19 cellular contexts compared by ENCODE assay signal in the genomic region with DNA sequence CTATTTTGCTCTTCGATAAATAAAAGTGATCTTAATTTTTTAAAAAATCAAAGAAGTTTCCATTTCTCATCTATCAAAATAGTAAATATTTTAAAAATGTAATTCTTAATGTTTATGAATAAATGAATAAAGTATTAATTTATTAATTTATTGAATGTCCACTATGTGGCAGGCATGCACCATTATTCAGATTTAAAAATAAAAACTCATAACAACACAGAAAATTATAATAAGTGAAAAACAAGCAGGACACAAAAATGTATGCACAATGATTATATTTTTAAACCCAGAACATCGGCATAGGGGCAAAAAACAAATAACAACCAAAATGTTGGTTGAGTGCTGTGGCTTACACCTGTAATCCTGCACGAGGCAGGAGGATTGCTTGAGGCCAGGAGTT. TPM values are rescaled to one million over a fixed set of nuclear protein-coding genes. Genes with fewer than 3 reads are reported as not detected.
DNase-seq lines count a peak whose midpoint lies in the region; ATAC-seq, FAIRE-seq and TF ChIP-seq lines count a peak whose summit lies in the region.
"Had no signal": no experiment of that assay in that cellular context is flagged by ENCODE, and none has a peak within 500 bp of the region (broad histone marks: within the 10 kb centered on the region; RNA-seq: fewer than 3 reads in every experiment).

No MANE protein-coding gene starts in this region.

- no peaks in the 10 kb centered on the region for H3K27me3 ChIP-seq in osteoblast (ENCODE audit: insufficient read depth, low read length)
- H3K27me3 ChIP-seq: upper lobe of left lung had no signal

- no TSS peak for BruUV-seq in OCI-LY7 (replicated peaks; lab: Mats Ljungman, UMichigan)

- H3K36me3 ChIP-seq in OCI-LY7 (ENCODE audit: insufficient read depth, low read length): no peaks in the 10 kb centered on the region
- no peaks in the 10 kb centered on the region for H3K36me3 ChIP-seq in osteoblast (ENCODE audit: insufficient read depth, low read length)
- H3K36me3 ChIP-seq: upper lobe of left lung had no signal

- H3K4me3 ChIP-seq in OCI-LY7 (ENCODE audit: low read depth, low read length, poor library complexity, severe bottlenecking): no peak overlapping the region
- no peak overlapping the region for H3K4me3 ChIP-seq in osteoblast (ENCODE audit: insufficient read depth, low read length)
- H3K4me3 ChIP-seq: coronary artery, upper lobe of left lung had no signal

- CTCF ChIA-PET in OCI-LY7 (lab: Charles Lee; ENCODE audit: unreplicated experiment): no interaction called here

- H3K4me2 ChIP-seq in OCI-LY7 (ENCODE audit: low read length): no peak overlapping the region
- no peak overlapping the region for H3K4me2 ChIP-seq in osteoblast (ENCODE audit: insufficient read depth, low read length)

- TF ChIP-seq CTCF in OCI-LY7 (conservative IDR thresholded peaks at IDR 0.05; ENCODE audit: low read length) (peak; percentile 40; the same call in 1 of the 2 replicates), osteoblast (IDR thresholded peaks at IDR 0.05; ENCODE audit: extremely low read depth, low read depth, low read length) (peak; percentile 30)

- no peak for DNase-seq in OCI-LY7 (ENCODE audit: low spot score)
- no peak for DNase-seq in osteoblast (ENCODE audit: insufficient read length, low spot score, missing footprints)
- DNase-seq in NK-92 treated with Interleukin-12 subunit alpha and Interleukin-12 subunit beta, amount 100 ng/mL, for 24 hours (lab: John Stamatoyannopoulos, UW): no peak
- no peak for DNase-seq in iPS-NIHi7 (ENCODE audit: extremely low spot score)
- DNase-seq: activated CD4-positive, alpha-beta T cell treated with anti-CD3 and anti-CD28 coated beads, Interleukin-2, amount 50 U/mL, for 1 hour; activated naive CD4-positive, alpha-beta T cell treated with Interleukin-2 at 50 U/mL for 16 hours; CD4-positive, CD25-positive, alpha-beta regulatory T cell; DND-41; mesendoderm; NCI-H187; NCI-H510A treated with DMSO at 0.1 percent for 48 hours; stimulated activated naive CD4-positive, alpha-beta T cell; upper lobe of left lung had no signal

- H4K20me1 ChIP-seq in OCI-LY7 (ENCODE audit: insufficient read depth, low read length) (no peaks in the 10 kb centered on the region), osteoblast (ENCODE audit: insufficient read depth, low read length) (no peaks in the 10 kb centered on the region)

- intact Hi-C loops in OCI-LY7 (cut with micrococcal nuclease; ENCODE audit: unreplicated experiment): no loop called here

- H3K79me2 ChIP-seq in OCI-LY7 (ENCODE audit: insufficient read depth, low read depth, low read length): no peaks in the 10 kb centered on the region
- peaks cover 10% of the 10 kb centered on the region for H3K79me2 ChIP-seq in osteoblast (ENCODE audit: insufficient read depth, low read length)

- H3K4me1 ChIP-seq in OCI-LY7 (ENCODE audit: insufficient read depth, low read length, poor library complexity, severe bottlenecking) (no peaks in the 10 kb centered on the region), osteoblast (ENCODE audit: insufficient read depth, low read length) (peaks cover 21% of the 10 kb centered on the region)

- H2AFZ ChIP-seq in OCI-LY7 (ENCODE audit: low read length) (no peak overlapping the region), osteoblast (ENCODE audit: low read length) (peak overlapping the region; percentile 25)

- FAIRE-seq in G401.6 (lab: Jason Lieb, UNC) (peak; percentile 66), endometrium (lab: Jason Lieb, UNC) (peak; percentile 84)
- FAIRE-seq: astrocyte had no signal

- ATAC-seq in GM21786 (IDR thresholded peaks at IDR 0.05; ENCODE audit: unreplicated experiment): no peak
- no peak for ATAC-seq in GM18858 (IDR thresholded peaks at IDR 0.05; ENCODE audit: unreplicated experiment)

- no peak overlapping the region for H3K27ac ChIP-seq in OCI-LY7 (ENCODE audit: low read depth, low read length, poor library complexity, severe bottlenecking)
- H3K27ac ChIP-seq in osteoblast (ENCODE audit: low read depth, low read length): no peak overlapping the region
- H3K27ac ChIP-seq: coronary artery, upper lobe of left lung had no signal

- POLR2A ChIA-PET in OCI-LY7 (lab: Charles Lee): no interaction called here

- H3K9me3 ChIP-seq in OCI-LY7 (ENCODE audit: low read length) (no peaks in the 10 kb centered on the region), osteoblast (ENCODE audit: low read depth, low read length) (no peaks in the 10 kb centered on the region)
- H3K9me3 ChIP-seq: upper lobe of left lung had no signal

- H3K9me2 ChIP-seq in OCI-LY7 (ENCODE audit: insufficient read depth, low read length): no peaks in the 10 kb centered on the region

RNA-seq across cellular contexts. Expression of a gene that starts 5.3 kb away (rescaled TPM):
- total RNA-seq in OCI-LY7 (2014; rRNA removed; shearing (Covaris generic)): 22.9 and 25.0 TPM in 2 replicates
- 26.1 and 27.4 TPM in 2 replicates for total RNA-seq in OCI-LY7 (2022)
- 55.7 and 60.1 TPM in 2 replicates for total RNA-seq in osteoblast
